ENCODE assay signal across 9 cellular contexts in genomic region chr18:56490942-56491341, GRCh38.
"Had no signal": no experiment of that assay in that cellular context is flagged by ENCODE, and none has a peak within 500 bp of the region (broad histone marks: within the 10 kb centered on the region; RNA-seq: fewer than 3 reads in every experiment).

No MANE protein-coding gene starts in this region.

- H3K4me2 ChIP-seq: KMS-11 had no signal

- H3K4me1 ChIP-seq: HAP-1 had no signal

- H3K36me3 ChIP-seq: HAP-1 had no signal

- H3K4me3 ChIP-seq: GM23248, HAP-1 had no signal

- H3K27ac ChIP-seq: GM23248, KMS-11 had no signal

- DNase-seq: GM23248, GOT3, H7, HFFc6, KBM-7 had no signal

- H3K9me3 ChIP-seq: HAP-1 had no signal

- ATAC-seq: HCT116 had no signal

- H3K9ac ChIP-seq: GM23248, KMS-11 had no signal

- H2AFZ ChIP-seq: GM23248 had no signal

- FAIRE-seq: HTR-8/SVneo had no signal
